12 cellular contexts compared by ENCODE assay signal in genomic region chr11:110345756-110346155, GRCh38. TPM values are rescaled to one million over a fixed set of nuclear protein-coding genes. Genes with fewer than 3 reads are reported as not detected.
DNase-seq lines count a peak whose midpoint lies in the region; ATAC-seq and TF ChIP-seq lines count a peak whose summit lies in the region.
"Had no signal": no experiment of that assay in that cellular context is flagged by ENCODE, and none has a peak within 500 bp of the region (broad histone marks: within the 10 kb centered on the region; RNA-seq: fewer than 3 reads in every experiment).

No MANE protein-coding gene starts in this region.

- peaks cover 67% of the 10 kb centered on the region for H3K4me1 Mint-ChIP-seq in activated CD8-positive, alpha-beta memory T cell treated with anti-CD3 and anti-CD28 coated beads, Interleukin-2, amount 10 ng/mL, durations not matched to agents 7 days and 5 days
- H3K4me1 Mint-ChIP-seq in activated CD4-positive, alpha-beta memory T cell treated with anti-CD3 and anti-CD28 coated beads for 36 hours (ENCODE audit: low read depth), result peaks cover 60% of the 10 kb centered on the region

- no peaks in the 10 kb centered on the region for H3K27me3 Mint-ChIP-seq in activated CD8-positive, alpha-beta memory T cell treated with anti-CD3 and anti-CD28 coated beads, Interleukin-2, amount 10 ng/mL, durations not matched to agents 7 days and 5 days
- H3K27me3 Mint-ChIP-seq in activated CD4-positive, alpha-beta memory T cell treated with anti-CD3 and anti-CD28 coated beads for 36 hours, result no peaks in the 10 kb centered on the region

- H3K36me3 ChIP-seq in smooth muscle cell (ENCODE audit: low read depth) (no peaks in the 10 kb centered on the region), spleen (no peaks in the 10 kb centered on the region)
- H3K36me3 ChIP-seq: uterus had no signal

- H3F3A ChIP-seq in smooth muscle cell (ENCODE audit: low read depth), result no peaks in the 10 kb centered on the region

- POLR2A ChIA-PET in activated CD4-positive, alpha-beta memory T cell treated with anti-CD3 and anti-CD28 coated beads for 36 hours (lab: Charles Lee), result interaction anchor here (0.7 to 1.4 kb wide), 4 partner anchors 17 to 100 kb away, joined by 3 to 9 read pairs (median 5); no protein-coding TSS in a partner anchor

- WGBS in smooth muscle cell (ENCODE audit: low lambda C conversion rate), result 85% methylated on average over 3 of the region's 3 CpGs
- WGBS in spleen, 5 donors, result 16 to 43% (median 19%) methylated on average over 3 of the region's 3 CpGs

- intact Hi-C loops in activated CD4-positive, alpha-beta memory T cell treated with anti-CD3 and anti-CD28 coated beads for 36 hours (cut with micrococcal nuclease), result loop anchor here (1.0 to 5.0 kb wide), 5 partner anchors 8 to 1032 kb away; partner anchors contain the start of genes POU2AF1 and ZC3H12C
- intact Hi-C loops in spleen (cut with DNase I; ENCODE audit: low total_unique reads), result no loop called here

- peak overlapping the region; percentile 99 for H3K27ac Mint-ChIP-seq in activated CD8-positive, alpha-beta memory T cell treated with anti-CD3 and anti-CD28 coated beads, Interleukin-2, amount 10 ng/mL, durations not matched to agents 7 days and 5 days
- peak overlapping the region; percentile 94 for H3K27ac Mint-ChIP-seq in activated CD4-positive, alpha-beta memory T cell treated with anti-CD3 and anti-CD28 coated beads for 36 hours

- no peak for DNase-seq in activated CD8-positive, alpha-beta memory T cell treated with anti-CD3 and anti-CD28 coated beads, Interleukin-2, amount 10 ng/mL, durations not matched to agents 7 days and 5 days
- DNase-seq in activated CD8-positive, alpha-beta memory T cell treated with anti-CD3 and anti-CD28 coated beads for 24 hours, result no peak
- DNase-seq in activated CD4-positive, alpha-beta memory T cell treated with anti-CD3 and anti-CD28 coated beads for 36 hours, result no peak
- DNase-seq in smooth muscle cell (lab: John Stamatoyannopoulos, UW; ENCODE audit: unreplicated experiment) (no peak), iPS-NIHi7 (ENCODE audit: extremely low spot score) (no peak), spleen (no peak)
- DNase-seq: HCEC 1CT, NCI-H510A, uterus had no signal

- no peaks in the 10 kb centered on the region for H4K20me1 ChIP-seq in smooth muscle cell (ENCODE audit: low read depth)

- H3K27me3 ChIP-seq in smooth muscle cell (ENCODE audit: low read depth) (no peaks in the 10 kb centered on the region), spleen (replicated peaks in 1 of 7) (no peaks in the 10 kb centered on the region)
- H3K27me3 ChIP-seq: uterus had no signal

- H3K4me3 ChIP-seq in smooth muscle cell, result no peak overlapping the region
- H3K4me3 ChIP-seq in spleen, result no peak overlapping the region
- H3K4me3 ChIP-seq: K562, uterus had no signal

- H3K9me3 ChIP-seq in smooth muscle cell (replicated peaks; ENCODE audit: low read depth) (no peaks in the 10 kb centered on the region), spleen (no peaks in the 10 kb centered on the region)
- H3K9me3 ChIP-seq: uterus had no signal

- H2AFZ ChIP-seq in smooth muscle cell (ENCODE audit: low read depth), result no peak overlapping the region

- H3K79me2 ChIP-seq in smooth muscle cell (ENCODE audit: low read depth), result no peaks in the 10 kb centered on the region

- H3K9me3 Mint-ChIP-seq in activated CD8-positive, alpha-beta memory T cell treated with anti-CD3 and anti-CD28 coated beads, Interleukin-2, amount 10 ng/mL, durations not matched to agents 7 days and 5 days (ENCODE audit: low read depth), result peaks cover 13% of the 10 kb centered on the region
- peaks cover 6% of the 10 kb centered on the region for H3K9me3 Mint-ChIP-seq in activated CD4-positive, alpha-beta memory T cell treated with anti-CD3 and anti-CD28 coated beads for 36 hours

- CTCF ChIA-PET in activated CD8-positive, alpha-beta memory T cell treated with anti-CD3 and anti-CD28 coated beads, Interleukin-2, amount 10 ng/mL, durations not matched to agents 7 days and 5 days (lab: Charles Lee), result interaction anchor here (0.9 to 1.6 kb wide), 3 partner anchors 8 to 145 kb away, joined by 3 to 6 read pairs (median 3); no protein-coding TSS in a partner anchor
- CTCF ChIA-PET in activated CD4-positive, alpha-beta memory T cell treated with anti-CD3 and anti-CD28 coated beads for 36 hours (lab: Charles Lee), result interaction anchor here (1.5 kb wide), 1 partner anchor 17 kb away, joined by 4 read pairs; no protein-coding TSS in a partner anchor

- H3K4me3 Mint-ChIP-seq in activated CD8-positive, alpha-beta memory T cell treated with anti-CD3 and anti-CD28 coated beads, Interleukin-2, amount 10 ng/mL, durations not matched to agents 7 days and 5 days, result peak overlapping the region; percentile 53
- no peak overlapping the region for H3K4me3 Mint-ChIP-seq in activated CD4-positive, alpha-beta memory T cell treated with anti-CD3 and anti-CD28 coated beads for 36 hours

- peak; percentile 54 for ATAC-seq in activated CD8-positive, alpha-beta memory T cell treated with anti-CD3 and anti-CD28 coated beads, Interleukin-2, amount 10 ng/mL, durations not matched to agents 7 days and 5 days
- ATAC-seq in HG02798 (IDR thresholded peaks at IDR 0.05; ENCODE audit: poor library complexity, unreplicated experiment) (peak; percentile 26), HG02970 (IDR thresholded peaks at IDR 0.05; ENCODE audit: low FRiP score, unreplicated experiment) (no peak)
- ATAC-seq: K562 had no signal

- peak overlapping the region; percentile 2 for H3K27ac ChIP-seq in smooth muscle cell (ENCODE audit: low read depth)
- peak overlapping the region in 1 of 8 donors; percentile 26 for H3K27ac ChIP-seq in spleen
- H3K27ac ChIP-seq: uterus had no signal

- no peak overlapping the region for H3K9ac ChIP-seq in smooth muscle cell (ENCODE audit: low read depth)

- TF ChIP-seq POLR2A in spleen (IDR thresholded peaks at IDR 0.05), result no peak

- H3K4me1 ChIP-seq in smooth muscle cell (ENCODE audit: low read depth), result peaks cover 10% of the 10 kb centered on the region
- peaks cover 0 to 22% (median 18%) of the 10 kb centered on the region in 6 donors for H3K4me1 ChIP-seq in spleen
- H3K4me1 ChIP-seq: uterus had no signal

- no peak overlapping the region for H3K4me2 ChIP-seq in smooth muscle cell

- TF ChIP-seq CTCF in smooth muscle cell (IDR thresholded peaks at IDR 0.05; ENCODE audit: borderline replicate concordance, insufficient read depth, poor library complexity, severe bottlenecking) (no peak), spleen (IDR thresholded peaks at IDR 0.05 in 8 of 11, conservative IDR thresholded peaks at IDR 0.05 in 3 of 11) (no peak)

- peaks cover 32% of the 10 kb centered on the region for H3K36me3 Mint-ChIP-seq in activated CD8-positive, alpha-beta memory T cell treated with anti-CD3 and anti-CD28 coated beads, Interleukin-2, amount 10 ng/mL, durations not matched to agents 7 days and 5 days
- H3K36me3 Mint-ChIP-seq in activated CD4-positive, alpha-beta memory T cell treated with anti-CD3 and anti-CD28 coated beads for 36 hours, result no peaks in the 10 kb centered on the region

RNA-seq across cellular contexts. Expression of gene RDX, which starts 49.3 kb away (rescaled TPM):
- 10 to 100 TPM; 53.9 to 71.3 TPM for total RNA-seq in activated CD8-positive, alpha-beta memory T cell treated with anti-CD3 and anti-CD28 coated beads, Interleukin-2, amount 10 ng/mL, durations not matched to agents 7 days and 5 days
- total RNA-seq in activated CD4-positive, alpha-beta memory T cell treated with anti-CD3 and anti-CD28 coated beads for 36 hours, result 10 to 100 TPM; 47.9 to 56.2 TPM
- total RNA-seq in smooth muscle cell, result 146 and 165 TPM in 2 replicates
- polyA plus RNA-seq in smooth muscle cell, result 137 and 217 TPM in 2 replicates
- 100 to 1,000 TPM in 3 of 7 donors, 10 to 100 TPM in 4; 70.2 to 138 (median 97.6) TPM for total RNA-seq in spleen
- 10 to 100 TPM; 11.7 to 36.6 (median 15.8) TPM for polyA plus RNA-seq in spleen
